ENCODE assay signal across 14 cellular contexts in the genomic region with DNA sequence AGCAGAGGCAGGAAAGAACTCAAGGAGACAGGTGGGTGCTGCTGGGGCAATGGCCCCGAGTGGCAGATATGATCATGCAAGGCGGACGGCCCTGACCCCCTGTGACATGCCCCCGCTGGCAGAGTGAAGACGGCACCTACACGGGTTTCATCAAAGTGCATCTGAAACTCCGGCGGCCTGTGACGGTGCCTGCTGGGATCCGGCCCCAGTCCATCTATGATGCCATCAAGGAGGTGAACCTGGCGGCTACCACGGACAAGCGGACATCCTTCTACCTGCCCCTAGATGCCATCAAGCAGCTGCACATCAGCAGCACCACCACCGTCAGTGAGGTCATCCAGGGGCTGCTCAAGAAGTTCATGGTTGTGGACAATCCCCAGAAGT.
A peak's percentile ranks its signal among the peaks of the same experiment; 100 is the strongest.
DNase-seq lines count a peak whose midpoint lies in the region; ATAC-seq and TF ChIP-seq lines count a peak whose summit lies in the region.
"Had no signal": no experiment of that assay in that cellular context is flagged by ENCODE, and none has a peak within 500 bp of the region (broad histone marks: within the 10 kb centered on the region; RNA-seq: fewer than 3 reads in every experiment).

No MANE protein-coding gene starts in this region.

- H3K27me3 ChIP-seq in WERI-Rb-1 (ENCODE audit: insufficient read depth, low read depth, severe bottlenecking), result no peaks in the 10 kb centered on the region
- H3K27me3 ChIP-seq in effector memory CD4-positive, alpha-beta T cell (replicated peaks; ENCODE audit: control insufficient read depth, insufficient read depth, low read length, poor library complexity, severe bottlenecking), result no peaks in the 10 kb centered on the region
- H3K27me3 ChIP-seq: gastroesophageal sphincter, testis had no signal

- TF ChIP-seq CTCF in WERI-Rb-1 (IDR thresholded peaks at IDR 0.05; ENCODE audit: low read depth, low read length), result no peak

- H3K9me3 ChIP-seq in WERI-Rb-1 (ENCODE audit: severe bottlenecking), result no peaks in the 10 kb centered on the region
- no peaks in the 10 kb centered on the region for H3K9me3 ChIP-seq in effector memory CD4-positive, alpha-beta T cell (ENCODE audit: control insufficient read depth, low read length)
- H3K9me3 ChIP-seq: gastroesophageal sphincter, HAP-1, psoas muscle, testis had no signal

- no peaks in the 10 kb centered on the region for H3K27me3 Mint-ChIP-seq in activated naive CD4-positive, alpha-beta T cell treated with anti-CD3 and anti-CD28 coated beads, Interleukin-2, amount 50 U/mL, for 24 hours

- H3K4me1 ChIP-seq in effector memory CD4-positive, alpha-beta T cell (ENCODE audit: control insufficient read depth, insufficient read depth, low read length, poor library complexity, severe bottlenecking), result peaks cover 49% of the 10 kb centered on the region
- H3K4me1 ChIP-seq: HAP-1 had no signal

- H3K9me3 Mint-ChIP-seq in activated naive CD4-positive, alpha-beta T cell treated with anti-CD3 and anti-CD28 coated beads, Interleukin-2, amount 50 U/mL, for 24 hours, result no peaks in the 10 kb centered on the region
- H3K9me3 Mint-ChIP-seq in stimulated activated effector memory CD8-positive, alpha-beta T cell treated with anti-CD3 and anti-CD28 coated beads, Interleukin-12 subunit alpha, Interleukin-12 subunit beta, amount 100 ng/mL, for 72 hours, result no peaks in the 10 kb centered on the region
- H3K9me3 Mint-ChIP-seq: brain had no signal

- no peak for DNase-seq in activated naive CD4-positive, alpha-beta T cell treated with anti-CD3 and anti-CD28 coated beads, Interleukin-2, amount 50 U/mL, for 16 hours
- DNase-seq in WERI-Rb-1 (no peak), GOT3 (lab: John Stamatoyannopoulos, UW) (no peak)
- no peak for DNase-seq in effector memory CD4-positive, alpha-beta T cell
- no peak for DNase-seq in stimulated activated effector memory CD8-positive, alpha-beta T cell treated with anti-CD3 and anti-CD28 coated beads, Interleukin-12 subunit alpha, Interleukin-12 subunit beta, amount 100 ng/mL, for 72 hours (ENCODE audit: low spot score in 2 of 2)
- DNase-seq: NCI-H1436 treated with DMSO at 0.1 percent for 48 hours had no signal

- H3K36me3 Mint-ChIP-seq in activated naive CD4-positive, alpha-beta T cell treated with anti-CD3 and anti-CD28 coated beads, Interleukin-2, amount 50 U/mL, for 24 hours, result peaks cover 27% of the 10 kb centered on the region
- peaks cover 100% of the 10 kb centered on the region for H3K36me3 Mint-ChIP-seq in stimulated activated effector memory CD8-positive, alpha-beta T cell treated with anti-CD3 and anti-CD28 coated beads, Interleukin-12 subunit alpha, Interleukin-12 subunit beta, amount 100 ng/mL, for 72 hours

- H3K27ac Mint-ChIP-seq in activated naive CD4-positive, alpha-beta T cell treated with anti-CD3 and anti-CD28 coated beads, Interleukin-2, amount 50 U/mL, for 24 hours, result peak overlapping the region; percentile 100
- peak overlapping the region; percentile 99 for H3K27ac Mint-ChIP-seq in stimulated activated effector memory CD8-positive, alpha-beta T cell treated with anti-CD3 and anti-CD28 coated beads, Interleukin-12 subunit alpha, Interleukin-12 subunit beta, amount 100 ng/mL, for 72 hours

- ATAC-seq in stimulated activated effector memory CD8-positive, alpha-beta T cell treated with anti-CD3 and anti-CD28 coated beads, Interleukin-12 subunit alpha, Interleukin-12 subunit beta, amount 100 ng/mL, for 72 hours, result no peak
- ATAC-seq in GM19395 (IDR thresholded peaks at IDR 0.05; ENCODE audit: unreplicated experiment) (no peak), HG02642 (IDR thresholded peaks at IDR 0.05; ENCODE audit: poor library complexity, unreplicated experiment) (no peak)

- H3K4me3 ChIP-seq in WERI-Rb-1 (ENCODE audit: low read depth, low read length), result no peak overlapping the region
- no peak overlapping the region for H3K4me3 ChIP-seq in effector memory CD4-positive, alpha-beta T cell (ENCODE audit: insufficient read depth, low read depth, low read length, poor library complexity, severe bottlenecking)
- H3K4me3 ChIP-seq: gastroesophageal sphincter, HAP-1, psoas muscle, testis had no signal

- peaks cover 63% of the 10 kb centered on the region for H3K36me3 ChIP-seq in WERI-Rb-1
- peaks cover 63% of the 10 kb centered on the region for H3K36me3 ChIP-seq in effector memory CD4-positive, alpha-beta T cell (ENCODE audit: control insufficient read depth, insufficient read depth, low read length)

- H3K4me1 Mint-ChIP-seq in activated naive CD4-positive, alpha-beta T cell treated with anti-CD3 and anti-CD28 coated beads, Interleukin-2, amount 50 U/mL, for 24 hours, result peaks cover 82% of the 10 kb centered on the region
- peaks cover 97% of the 10 kb centered on the region for H3K4me1 Mint-ChIP-seq in stimulated activated effector memory CD8-positive, alpha-beta T cell treated with anti-CD3 and anti-CD28 coated beads, Interleukin-12 subunit alpha, Interleukin-12 subunit beta, amount 100 ng/mL, for 72 hours

- peak overlapping the region; percentile 36; the same call in 1 of the 2 replicates for H3K27ac ChIP-seq in WERI-Rb-1
- H3K27ac ChIP-seq in effector memory CD4-positive, alpha-beta T cell (ENCODE audit: insufficient read depth, low read length, poor library complexity, severe bottlenecking), result peak overlapping the region; percentile 93
- H3K27ac ChIP-seq: gastroesophageal sphincter, psoas muscle, testis had no signal

- peak overlapping the region; percentile 26 for H3K4me3 Mint-ChIP-seq in activated naive CD4-positive, alpha-beta T cell treated with anti-CD3 and anti-CD28 coated beads, Interleukin-2, amount 50 U/mL, for 24 hours
- H3K4me3 Mint-ChIP-seq in stimulated activated effector memory CD8-positive, alpha-beta T cell treated with anti-CD3 and anti-CD28 coated beads, Interleukin-12 subunit alpha, Interleukin-12 subunit beta, amount 100 ng/mL, for 72 hours, result no peak overlapping the region
- H3K4me3 Mint-ChIP-seq: brain had no signal
